In genomic region chr9:136945333-136946227, GRCh38 we compare ENCODE assay signal across 1 cellular context.
TF ChIP-seq lines count a peak whose summit lies in the region.

No MANE protein-coding gene starts in this region.

TF ChIP-seq in IMR-90, 13 proteins besides CTCF, POLR2A, EP300 and RAD21:
- TF ChIP-seq CHD1 (IDR thresholded peaks at IDR 0.05; ENCODE audit: low read depth, low read length) (no peak), MAZ (IDR thresholded peaks at IDR 0.05; ENCODE audit: borderline replicate concordance, low read depth, low read length) (no peak), CEBPB (IDR thresholded peaks at IDR 0.05; ENCODE audit: low read depth, low read length) (no peak), MXI1 (IDR thresholded peaks at IDR 0.05; ENCODE audit: borderline replicate concordance, low read depth, low read length) (no peak), NFE2L2 (IDR thresholded peaks at IDR 0.05; ENCODE audit: low read depth, low read length) (no peak), MAFK (IDR thresholded peaks at IDR 0.05; ENCODE audit: low read depth, low read length) (no peak)
- TF ChIP-seq, protein P1, sequence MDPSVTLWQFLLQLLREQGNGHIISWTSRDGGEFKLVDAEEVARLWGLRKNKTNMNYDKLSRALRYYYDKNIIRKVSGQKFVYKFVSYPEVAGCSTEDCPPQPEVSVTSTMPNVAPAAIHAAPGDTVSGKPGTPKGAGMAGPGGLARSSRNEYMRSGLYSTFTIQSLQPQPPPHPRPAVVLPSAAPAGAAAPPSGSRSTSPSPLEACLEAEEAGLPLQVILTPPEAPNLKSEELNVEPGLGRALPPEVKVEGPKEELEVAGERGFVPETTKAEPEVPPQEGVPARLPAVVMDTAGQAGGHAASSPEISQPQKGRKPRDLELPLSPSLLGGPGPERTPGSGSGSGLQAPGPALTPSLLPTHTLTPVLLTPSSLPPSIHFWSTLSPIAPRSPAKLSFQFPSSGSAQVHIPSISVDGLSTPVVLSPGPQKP (IDR thresholded peaks at IDR 0.05; ENCODE audit: borderline replicate concordance, low read depth, low read length) = no peak
